33 cellular contexts compared by ENCODE assay signal in the genomic region with DNA sequence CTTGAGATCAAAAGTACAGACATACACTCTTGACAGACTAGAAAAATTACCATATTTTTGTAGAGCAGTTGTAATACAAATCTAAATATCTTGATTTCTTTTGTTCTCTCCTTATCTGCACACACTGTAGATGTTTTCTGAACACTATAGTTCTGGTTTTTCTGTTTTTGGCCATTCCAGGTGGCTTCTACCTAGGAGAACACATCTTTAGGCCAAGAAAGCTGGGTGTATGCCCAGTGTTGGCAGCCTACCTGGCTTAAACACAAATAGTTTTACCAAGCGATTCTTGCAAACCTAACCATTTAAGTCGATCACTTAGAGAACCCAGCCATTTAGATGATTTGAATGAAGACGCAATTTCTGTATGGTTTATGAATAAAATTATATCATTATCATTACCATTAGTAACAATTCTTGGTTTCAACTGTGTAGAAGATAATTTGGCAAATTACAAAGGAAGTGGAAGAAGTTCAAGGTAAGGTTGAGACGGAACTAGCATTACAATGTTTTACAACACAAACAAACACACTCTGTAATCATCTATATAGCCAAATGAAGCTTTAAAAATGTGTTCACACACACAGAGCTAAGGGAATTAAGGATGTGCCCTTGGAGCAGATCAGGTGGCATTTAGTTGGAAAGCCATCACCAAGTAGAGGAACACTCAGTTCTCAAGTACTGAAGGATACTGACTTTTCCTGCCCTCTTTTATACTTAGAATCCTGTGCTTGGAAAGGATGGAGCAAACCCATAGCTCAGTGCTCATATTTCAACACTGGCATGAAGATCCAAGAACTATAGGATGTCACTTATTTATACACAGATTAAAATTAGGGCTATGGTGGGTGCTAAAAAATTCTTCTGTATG.
"Had no signal": no experiment of that assay in that cellular context is flagged by ENCODE, and none has a peak within 500 bp of the region (broad histone marks: within the 10 kb centered on the region; RNA-seq: fewer than 3 reads in every experiment).

No MANE protein-coding gene starts in this region.

- DNase-seq: activated CD4-positive, alpha-beta memory T cell treated with anti-CD3 and anti-CD28 coated beads, Interleukin-2, amount 10 ng/mL, durations not matched to agents 7 days and 5 days; activated CD4-positive, alpha-beta T cell treated with anti-CD3 and anti-CD28 coated beads for 1 hour; activated CD4-positive, alpha-beta T cell treated with anti-CD3 and anti-CD28 coated beads for 48 hours; activated CD4-positive, CD25-positive, alpha-beta regulatory T cell; activated CD8-positive, alpha-beta memory T cell treated with anti-CD3 and anti-CD28 coated beads for 24 hours; activated CD8-positive, alpha-beta memory T cell treated with anti-CD3 and anti-CD28 coated beads, Interleukin-2, amount 10 ng/mL, durations not matched to agents 7 days and 5 days; activated CD8-positive, alpha-beta memory T cell treated with anti-CD3 and anti-CD28 coated beads, Interleukin-2, amount 50 U/mL, for 48 hours; activated gamma-delta T cell; activated naive CD4-positive, alpha-beta T cell treated with Interleukin-2 at 50 U/mL for 16 hours; activated naive CD8-positive, alpha-beta T cell treated with anti-CD3 and anti-CD28 coated beads, Interleukin-2, amount 10 ng/mL, durations not matched to agents 7 days and 5 days; activated T-cell treated with anti-CD3 and anti-CD28 coated beads, Interleukin-2, amount 50 U/mL, for 1 hour; amygdala; Kasumi-1; KG1; MM.1S; MV-4-11; NCI-H1092; NCI-H1436 treated with DMSO at 0.1 percent for 48 hours; NCI-H1694 treated with DMSO at 0.1 percent for 48 hours; NCI-H2029; NCI-H510A; NCI-H526 treated with DMSO at 0.1 percent for 48 hours; SHP77; SJCRH30; T1000; WERI-Rb-1 had no signal

- H3K4me3 Mint-ChIP-seq: activated CD4-positive, alpha-beta memory T cell treated with anti-CD3 and anti-CD28 coated beads, Interleukin-2, amount 10 ng/mL, durations not matched to agents 7 days and 5 days; activated CD8-positive, alpha-beta memory T cell treated with anti-CD3 and anti-CD28 coated beads, Interleukin-2, amount 10 ng/mL, durations not matched to agents 7 days and 5 days; activated naive CD4-positive, alpha-beta T cell treated with anti-CD3 and anti-CD28 coated beads, Interleukin-2, amount 50 U/mL, for 24 hours; activated naive CD8-positive, alpha-beta T cell treated with anti-CD3 and anti-CD28 coated beads, Interleukin-2, amount 10 ng/mL, durations not matched to agents 7 days and 5 days; central memory CD8-positive, alpha-beta T cell had no signal

- H3K27ac ChIP-seq: ascending aorta, cardiac muscle cell, SJCRH30, SK-N-MC, WERI-Rb-1 had no signal

- H3K9me3 Mint-ChIP-seq: activated CD4-positive, alpha-beta memory T cell treated with anti-CD3 and anti-CD28 coated beads, Interleukin-2, amount 10 ng/mL, durations not matched to agents 7 days and 5 days; activated naive CD4-positive, alpha-beta T cell treated with anti-CD3 and anti-CD28 coated beads, Interleukin-2, amount 50 U/mL, for 24 hours; activated naive CD8-positive, alpha-beta T cell treated with anti-CD3 and anti-CD28 coated beads, Interleukin-2, amount 10 ng/mL, durations not matched to agents 7 days and 5 days; activated T-helper 2 cell treated with anti-CD3 and anti-CD28 coated beads, Interferon-gamma antibody, Interleukin-2, Interleukin-4, amounts not matched to agents 10 μg/mL and 5 μg/mL and 100 μg/mL, durations not matched to agents 14 hours and 24 hours and 36 hours; central memory CD8-positive, alpha-beta T cell had no signal

- H3K9me3 ChIP-seq: ascending aorta, SJCRH30 had no signal

- H3K27me3 ChIP-seq: ascending aorta, cardiac muscle cell, SJCRH30 had no signal

- H3K4me1 Mint-ChIP-seq: activated CD4-positive, alpha-beta memory T cell treated with anti-CD3 and anti-CD28 coated beads, Interleukin-2, amount 10 ng/mL, durations not matched to agents 7 days and 5 days; activated CD8-positive, alpha-beta memory T cell treated with anti-CD3 and anti-CD28 coated beads, Interleukin-2, amount 10 ng/mL, durations not matched to agents 7 days and 5 days; activated naive CD4-positive, alpha-beta T cell treated with anti-CD3 and anti-CD28 coated beads, Interleukin-2, amount 50 U/mL, for 24 hours; central memory CD8-positive, alpha-beta T cell had no signal

- H3K4me1 ChIP-seq: ascending aorta, SJCRH30 had no signal

- H3K36me3 ChIP-seq: cardiac muscle cell, SJCRH30, WERI-Rb-1 had no signal

- H3K4me3 ChIP-seq: ascending aorta, cardiac muscle cell, SJCRH30, SK-N-MC had no signal

- H3K27me3 Mint-ChIP-seq: activated CD4-positive, alpha-beta memory T cell treated with anti-CD3 and anti-CD28 coated beads, Interleukin-2, amount 10 ng/mL, durations not matched to agents 7 days and 5 days; activated CD8-positive, alpha-beta memory T cell treated with anti-CD3 and anti-CD28 coated beads, Interleukin-2, amount 10 ng/mL, durations not matched to agents 7 days and 5 days; activated naive CD4-positive, alpha-beta T cell treated with anti-CD3 and anti-CD28 coated beads, Interleukin-2, amount 50 U/mL, for 24 hours; activated naive CD8-positive, alpha-beta T cell treated with anti-CD3 and anti-CD28 coated beads, Interleukin-2, amount 10 ng/mL, durations not matched to agents 7 days and 5 days; central memory CD8-positive, alpha-beta T cell had no signal

- ATAC-seq: activated CD8-positive, alpha-beta memory T cell treated with anti-CD3 and anti-CD28 coated beads, Interleukin-2, amount 10 ng/mL, durations not matched to agents 7 days and 5 days; Panc1 had no signal

- H3K27ac Mint-ChIP-seq: activated CD4-positive, alpha-beta memory T cell treated with anti-CD3 and anti-CD28 coated beads, Interleukin-2, amount 10 ng/mL, durations not matched to agents 7 days and 5 days; activated CD8-positive, alpha-beta memory T cell treated with anti-CD3 and anti-CD28 coated beads, Interleukin-2, amount 10 ng/mL, durations not matched to agents 7 days and 5 days; activated naive CD8-positive, alpha-beta T cell treated with anti-CD3 and anti-CD28 coated beads, Interleukin-2, amount 10 ng/mL, durations not matched to agents 7 days and 5 days; activated T-helper 2 cell treated with anti-CD3 and anti-CD28 coated beads, Interferon-gamma antibody, Interleukin-2, Interleukin-4, amounts not matched to agents 10 μg/mL and 5 μg/mL and 100 μg/mL, durations not matched to agents 14 hours and 24 hours and 36 hours had no signal
